In the genomic region with DNA sequence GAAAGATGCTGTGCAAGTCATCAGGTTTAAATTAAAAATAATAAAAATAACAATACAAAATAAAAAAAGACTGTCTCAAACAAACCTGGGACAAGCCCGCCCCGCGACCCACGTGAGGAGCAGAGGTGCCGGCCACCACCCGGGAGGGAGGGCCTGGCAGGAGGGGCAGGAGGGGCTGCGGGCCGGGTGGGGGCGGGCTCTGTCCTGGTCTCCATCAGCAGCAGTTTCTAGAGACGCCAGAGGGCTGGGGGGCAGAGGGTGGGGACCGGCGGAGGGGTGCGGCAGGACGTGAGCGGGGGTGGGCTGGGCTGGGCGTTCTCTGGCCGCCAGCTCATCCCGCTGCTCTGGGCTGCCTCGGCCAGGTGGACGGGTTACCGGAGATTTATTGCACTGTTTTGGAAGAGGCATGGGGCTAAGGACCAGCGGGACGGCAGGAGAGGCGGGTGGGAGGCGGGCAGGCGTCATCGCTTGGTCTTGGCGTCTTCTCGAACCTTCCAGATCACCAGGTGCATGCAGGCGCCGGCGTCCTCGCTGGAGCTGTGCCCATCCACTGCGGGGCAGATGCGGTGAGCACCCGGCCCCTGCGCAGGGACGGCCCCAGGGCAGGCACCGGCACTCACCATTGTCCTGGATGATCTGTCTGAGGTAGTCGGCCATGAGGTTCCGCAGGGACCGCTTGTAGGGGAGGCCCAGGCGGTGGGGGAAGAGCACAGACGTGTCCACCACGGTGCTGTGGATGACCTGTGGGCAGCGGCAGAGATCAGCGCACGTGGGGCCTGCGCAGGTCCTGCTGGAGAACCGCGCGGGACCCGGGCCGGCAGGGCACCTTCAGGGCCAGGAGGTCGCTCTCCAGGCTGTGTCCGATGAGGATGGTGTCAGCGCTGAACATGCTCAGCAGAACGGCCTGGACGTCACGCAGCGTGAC, we compare ENCODE assay signal across 21 cellular contexts.
"Had no signal": no experiment of that assay in that cellular context is flagged by ENCODE, and none has a peak within 500 bp of the region (broad histone marks: within the 10 kb centered on the region; RNA-seq: fewer than 3 reads in every experiment).

No MANE protein-coding gene starts in this region.

- H3K4me2 ChIP-seq: hepatocyte had no signal

- H3K79me2 ChIP-seq: hepatocyte had no signal

- ATAC-seq: gastroesophageal sphincter; left cardiac atrium; naive thymus-derived CD4-positive, alpha-beta T cell; stimulated activated naive CD8-positive, alpha-beta T cell treated with anti-CD3 and anti-CD28 coated beads, Interleukin-15, Interleukin-2, amounts not matched to agents 100 U/mL and 50 U/mL, for 24 hours had no signal

- H2AFZ ChIP-seq: hepatocyte had no signal

- H3K4me3 ChIP-seq: esophagus squamous epithelium, gastroesophageal sphincter, hepatocyte, left ventricle myocardium inferior, lung, right atrium auricular region, thoracic aorta had no signal

- H3K27me3 ChIP-seq: esophagus squamous epithelium, gastroesophageal sphincter, hepatocyte, neutrophil, right atrium auricular region had no signal

- FAIRE-seq: endometrium, kidney, small intestine, urothelium cell line had no signal

- DNase-seq: effector memory CD4-positive, alpha-beta T cell; esophagus squamous epithelium; foreskin fibroblast; kidney; left cardiac atrium; left ventricle myocardium inferior; mesendoderm; naive thymus-derived CD4-positive, alpha-beta T cell; nephron progenitor cell; small intestine; stimulated activated CD4-positive, alpha-beta T cell treated with anti-CD3 and anti-CD28 coated beads, Interleukin-2, amount 100 ng/mL, for 48 hours; stimulated activated naive CD8-positive, alpha-beta T cell treated with anti-CD3 and anti-CD28 coated beads, Interleukin-15, Interleukin-2, amounts not matched to agents 100 U/mL and 50 U/mL, for 24 hours had no signal

- H3K9me3 ChIP-seq: esophagus squamous epithelium, gastroesophageal sphincter, left ventricle myocardium inferior, neutrophil, right atrium auricular region, thoracic aorta had no signal

- H3K27ac ChIP-seq: epithelial cell of prostate, esophagus squamous epithelium, gastroesophageal sphincter, hepatocyte, left ventricle myocardium inferior, neutrophil, right atrium auricular region, thoracic aorta had no signal
